17 cellular contexts compared by ENCODE assay signal in genomic region chr20:40930561-40930960, GRCh38.
A peak's percentile ranks its signal among the peaks of the same experiment; 100 is the strongest.
DNase-seq lines count a peak whose midpoint lies in the region; ATAC-seq, FAIRE-seq and TF ChIP-seq lines count a peak whose summit lies in the region.
"Had no signal": no experiment of that assay in that cellular context is flagged by ENCODE, and none has a peak within 500 bp of the region (broad histone marks: within the 10 kb centered on the region; RNA-seq: fewer than 3 reads in every experiment).

No MANE protein-coding gene starts in this region.

- 0 out of 20 replicates have a peak overlapping the region, but pooled peaks of 1 of the 10 experiments have one; percentile 19 for H3K4me3 ChIP-seq in BLaER1 treated with 17β-estradiol and CSF1 and Interleukin-3, amounts not matched to agents 10 nM and 100 nM
- H3K4me3 ChIP-seq in bronchial epithelial cell (ENCODE audit: low read depth, low read length), result no peak overlapping the region
- H3K4me3 ChIP-seq: GM23338 had no signal

- no peaks in the 10 kb centered on the region for H4K20me1 ChIP-seq in BLaER1 treated with 17β-estradiol and CSF1 and Interleukin-3, amounts not matched to agents 10 nM and 100 nM

- H3K36me3 Mint-ChIP-seq in CD14-positive monocyte, result no peaks in the 10 kb centered on the region

- DNase-seq in HT1080 (ENCODE audit: low read depth) (peak; percentile 80), RKO (ENCODE audit: low spot score) (peak; percentile 62), bronchial epithelial cell (ENCODE audit: low read depth) (peak; percentile 16), CD14-positive monocyte (ENCODE audit: low spot score) (no peak), HEK293T (ENCODE audit: extremely low spot score) (no peak), GM13977 (ENCODE audit: low spot score) (no peak)
- DNase-seq: Caco-2, GDM1, NCI-H1048, NCI-H2227 treated with DMSO at 0.1 percent for 48 hours, NCI-H526, PC-3, SHP77 had no signal

- POLR2A ChIA-PET in HEK293T (lab: Yijun Ruan, JAX), result no interaction called here

- no peak for TF ChIP-seq CTCF in bronchial epithelial cell (IDR thresholded peaks at IDR 0.05; ENCODE audit: insufficient read depth, low read length, severe bottlenecking)
- TF ChIP-seq CTCF in CD14-positive monocyte (IDR thresholded peaks at IDR 0.05), result no peak
- TF ChIP-seq CTCF in GM13977 (IDR thresholded peaks at IDR 0.05; ENCODE audit: extremely low read depth, insufficient read depth, missing control alignments), result no peak

- no peak for ATAC-seq in HG02970 (IDR thresholded peaks at IDR 0.05; ENCODE audit: low FRiP score, unreplicated experiment)
- ATAC-seq: GM23338, PC-3 had no signal

- peaks cover 0 to 31% (median 14%) of the 10 kb centered on the region in 11 experiments; a peak in 11 of 22 replicates for H3K9me3 ChIP-seq in BLaER1 treated with 17β-estradiol and CSF1 and Interleukin-3, amounts not matched to agents 10 nM and 100 nM (replicated peaks in 1 of 11)
- H3K9me3 ChIP-seq: Caco-2 had no signal

- no peak overlapping the region for H3K4me3 Mint-ChIP-seq in CD14-positive monocyte
- H3K4me3 Mint-ChIP-seq: GM23338 had no signal

- H3K4me1 ChIP-seq in BLaER1 treated with 17β-estradiol and CSF1 and Interleukin-3, amounts not matched to agents 10 nM and 100 nM, result peaks cover 38 to 80% (median 76%) of the 10 kb centered on the region in 10 experiments
- H3K4me1 ChIP-seq: Caco-2 had no signal

- H3K36me3 ChIP-seq in BLaER1 treated with 17β-estradiol and CSF1 and Interleukin-3, amounts not matched to agents 10 nM and 100 nM, result no peaks in the 10 kb centered on the region
- H3K36me3 ChIP-seq in bronchial epithelial cell (ENCODE audit: control insufficient read depth, insufficient read depth, low read length), result no peaks in the 10 kb centered on the region

- peaks cover 14% of the 10 kb centered on the region for H3K4me1 Mint-ChIP-seq in CD14-positive monocyte

- H3K27me3 Mint-ChIP-seq in CD14-positive monocyte (ENCODE audit: low read depth in 3 of 3), result peaks cover 0 to 4% (median 3%) of the 10 kb centered on the region in 3 donors

- H3K27ac Mint-ChIP-seq in CD14-positive monocyte, result peak overlapping the region in 1 of 7 donors; percentile 57
- H3K27ac Mint-ChIP-seq: GM23338 had no signal

- FAIRE-seq in bronchial epithelial cell (lab: Jason Lieb, UNC), result no peak

- H3K9me3 Mint-ChIP-seq in CD14-positive monocyte, result peaks cover 0 to 6% (median 0%) of the 10 kb centered on the region in 7 donors

- no peaks in the 10 kb centered on the region for H3K27me3 ChIP-seq in BLaER1 treated with 17β-estradiol and CSF1 and Interleukin-3, amounts not matched to agents 10 nM and 100 nM
- no peaks in the 10 kb centered on the region for H3K27me3 ChIP-seq in bronchial epithelial cell (ENCODE audit: control insufficient read depth, insufficient read depth, low read length)

- H3K27ac ChIP-seq in BLaER1 treated with 17β-estradiol and CSF1 and Interleukin-3, amounts not matched to agents 10 nM and 100 nM, result peak overlapping the region in 9 of 11 experiments; percentile 47 to 94 (median 79); a peak in 18 of 22 replicates
- H3K27ac ChIP-seq: C4-2B had no signal

- H3K4me2 ChIP-seq in BLaER1 treated with 17β-estradiol and CSF1 and Interleukin-3, amounts not matched to agents 10 nM and 100 nM, result peak overlapping the region; percentile 40 to 85 (median 75)
- H3K4me2 ChIP-seq: GM23338 had no signal

- intact Hi-C loops in CD14-positive monocyte (cut with micrococcal nuclease), result no loop called here

- in situ Hi-C loops in GM13977 (cut with MboI; ENCODE audit: low pct_unique_long_range_greater_than_20kb, low sequenced_read_pairs, unreplicated experiment), result loop anchor here (25.0 kb wide), 1 partner anchor 193 kb away; no protein-coding TSS in a partner anchor

- CTCF ChIA-PET in HEK293T (lab: Yijun Ruan, JAX), result no interaction called here

- H3K9ac ChIP-seq in BLaER1 treated with 17β-estradiol and CSF1 and Interleukin-3, amounts not matched to agents 10 nM and 100 nM, result peak overlapping the region in 8 of 11 experiments; percentile 18 to 79 (median 70); a peak in 14 of 22 replicates

TF ChIP-seq in HEK293T, 16 proteins besides CTCF, POLR2A, EP300 and RAD21:
- TF ChIP-seq ELF4 (IDR thresholded peaks at IDR 0.05) (no peak), SP1 (IDR thresholded peaks at IDR 0.05) (no peak), FOXK2 (IDR thresholded peaks at IDR 0.05) (no peak), CTBP1 (IDR thresholded peaks at IDR 0.05; ENCODE audit: borderline replicate concordance) (no peak), ZNF384 (IDR thresholded peaks at IDR 0.05) (no peak), SUZ12 (IDR thresholded peaks at IDR 0.05) (no peak), NFRKB (IDR thresholded peaks at IDR 0.05) (no peak), ARNT (IDR thresholded peaks at IDR 0.05) (no peak), TARDBP (IDR thresholded peaks at IDR 0.05) (no peak), LEF1 (IDR thresholded peaks at IDR 0.05; ENCODE audit: borderline replicate concordance) (no peak), HDGF (IDR thresholded peaks at IDR 0.05; ENCODE audit: borderline replicate concordance) (no peak), BHLHE40 (IDR thresholded peaks at IDR 0.05; ENCODE audit: borderline replicate concordance) (no peak), FOXA1 (IDR thresholded peaks at IDR 0.05) (no peak), PKNOX1 (IDR thresholded peaks at IDR 0.05) (no peak), FOXM1 (IDR thresholded peaks at IDR 0.05; ENCODE audit: borderline replicate concordance) (no peak), L3MBTL2 (conservative IDR thresholded peaks at IDR 0.05) (no peak)

Comparison
In these comparisons a context has a peak if more than half of its experiments do, and no peak if none do; other contexts are left out.
1. DNase-seq: peak in HT1080 (single experiment), RKO (single experiment) and bronchial epithelial cell (single experiment); none in CD14-positive monocyte (single experiment), HEK293T (single experiment) and GM13977 (single experiment).